28 cellular contexts compared by ENCODE assay signal in genomic region chr13:92901739-92902138, GRCh38.
"Had no signal": no experiment of that assay in that cellular context is flagged by ENCODE, and none has a peak within 500 bp of the region (broad histone marks: within the 10 kb centered on the region; RNA-seq: fewer than 3 reads in every experiment).

No MANE protein-coding gene starts in this region.

- H2AFZ ChIP-seq: parathyroid adenoma had no signal

- H3K9ac ChIP-seq: parathyroid adenoma had no signal

- H3K27ac ChIP-seq: body of pancreas, esophagus muscularis mucosa, foreskin keratinocyte, parathyroid adenoma, psoas muscle, sigmoid colon, thoracic aorta, vagina, WERI-Rb-1 had no signal

- H3K4me1 ChIP-seq: body of pancreas, esophagus muscularis mucosa, foreskin keratinocyte, parathyroid adenoma, psoas muscle, vagina had no signal

- H3K36me3 ChIP-seq: esophagus muscularis mucosa, sigmoid colon, thoracic aorta, vagina, WERI-Rb-1 had no signal

- H3K27me3 ChIP-seq: body of pancreas, esophagus muscularis mucosa, foreskin keratinocyte, sigmoid colon, vagina had no signal

- DNase-seq: activated CD4-positive, alpha-beta memory T cell treated with anti-CD3 and anti-CD28 coated beads for 36 hours; activated CD4-positive, alpha-beta T cell treated with anti-CD3 and anti-CD28 coated beads for 48 hours; activated CD8-positive, alpha-beta memory T cell treated with anti-CD3 and anti-CD28 coated beads, Interleukin-2, amount 50 U/mL, for 48 hours; activated gamma-delta T cell treated with Interleukin-2 at 50 U/mL for 16 hours; activated naive CD4-positive, alpha-beta T cell treated with anti-CD3 and anti-CD28 coated beads, Interleukin-2, amount 50 U/mL, for 16 hours; activated naive CD8-positive, alpha-beta T cell treated with anti-CD3 and anti-CD28 coated beads, Interleukin-2, amount 50 U/mL, for 24 hours; activated T-cell treated with anti-CD3 and anti-CD28 coated beads, Interleukin-2, amount 50 U/mL, for 24 hours; amygdala; body of pancreas; endodermal cell; midbrain; naive thymus-derived CD4-positive, alpha-beta T cell; occipital lobe; psoas muscle; sigmoid colon; small intestine; stimulated activated CD4-positive, alpha-beta T cell treated with anti-CD3 and anti-CD28 coated beads, Interleukin-4, amount 100 ng/mL, for 24 hours; T-helper 17 cell; T1000; trophoblast cell; WERI-Rb-1 had no signal

- H3K4me3 ChIP-seq: body of pancreas, esophagus muscularis mucosa, psoas muscle, sigmoid colon, thoracic aorta, vagina had no signal

- H3K9me3 ChIP-seq: psoas muscle, sigmoid colon, thoracic aorta, vagina had no signal

- ATAC-seq: activated CD4-positive, CD25-positive, alpha-beta regulatory T cell treated with anti-CD3 and anti-CD28 coated beads, Interleukin-2, amount 50 U/mL, for 24 hours; activated naive CD8-positive, alpha-beta T cell treated with anti-CD3 and anti-CD28 coated beads, Interleukin-2, amount 50 U/mL, for 24 hours; body of pancreas; foreskin keratinocyte; naive thymus-derived CD4-positive, alpha-beta T cell; psoas muscle; stimulated activated effector memory CD8-positive, alpha-beta T cell treated with anti-CD3 and anti-CD28 coated beads, Interleukin-12 subunit alpha, Interleukin-12 subunit beta, amount 100 ng/mL, for 72 hours; T-helper 17 cell had no signal
